Comparison of ENCODE assay signal across 8 cellular contexts in genomic region chr12:76083246-76083735, GRCh38. TPM values are rescaled to one million over a fixed set of nuclear protein-coding genes. Genes with fewer than 3 reads are reported as not detected.
A peak's percentile ranks its signal among the peaks of the same experiment; 100 is the strongest.
DNase-seq lines count a peak whose midpoint lies in the region; ATAC-seq and TF ChIP-seq lines count a peak whose summit lies in the region.

No MANE protein-coding gene starts in this region.

- peaks cover 39% of the 10 kb centered on the region for H3K4me1 Mint-ChIP-seq in nephron progenitor cell

- no peaks in the 10 kb centered on the region for H3K36me3 ChIP-seq in BJ (ENCODE audit: control insufficient read depth, insufficient read depth, low read length)
- H3K36me3 ChIP-seq in MG63 = peaks cover 58% of the 10 kb centered on the region

- no peak for DNase-seq in BJ (ENCODE audit: low read depth)
- no peak for DNase-seq in MG63
- DNase-seq in dorsolateral prefrontal cortex = no peak
- DNase-seq in nephron progenitor cell = no peak
- DNase-seq in central memory CD4-positive, alpha-beta T cell = no peak
- DNase-seq in NCI-H1694 (lab: John Stamatoyannopoulos, UW) = no peak
- no peak for DNase-seq in AG08395 (ENCODE audit: low spot score)

- peak overlapping the region in 48 of 59 donors; percentile 85 to 99 (median 98) for H3K27ac ChIP-seq in dorsolateral prefrontal cortex

- H3K36me3 Mint-ChIP-seq in nephron progenitor cell (ENCODE audit: low read depth) = peaks cover 39% of the 10 kb centered on the region

- H3K4me3 ChIP-seq in BJ (ENCODE audit: low read depth, low read length) (peak overlapping the region; percentile 89), MG63 (peak overlapping the region; percentile 91), dorsolateral prefrontal cortex (peak overlapping the region; percentile 57 to 99 (median 90))

- H3K9me3 Mint-ChIP-seq in nephron progenitor cell = peaks cover 32% of the 10 kb centered on the region

- TF ChIP-seq CTCF in BJ (IDR thresholded peaks at IDR 0.05; ENCODE audit: insufficient read depth, low read depth, low read length) = no peak
- TF ChIP-seq CTCF in dorsolateral prefrontal cortex (IDR thresholded peaks at IDR 0.05 in 54 of 56, conservative IDR thresholded peaks at IDR 0.05 in 2 of 56; ENCODE audit: low read depth in 1 of 56, partially characterized antibody in 56 of 56) = no peak
- TF ChIP-seq CTCF in nephron progenitor cell (IDR thresholded peaks at IDR 0.05) = no peak

- peak overlapping the region; percentile 99 for H3K27ac Mint-ChIP-seq in nephron progenitor cell

- H3K27me3 Mint-ChIP-seq in nephron progenitor cell (ENCODE audit: low read depth, poor library complexity) = no peaks in the 10 kb centered on the region

- no peak for ATAC-seq in GM18867 (IDR thresholded peaks at IDR 0.05; ENCODE audit: unreplicated experiment)

- H3K9me3 ChIP-seq in MG63 = peaks cover 18% of the 10 kb centered on the region

- intact Hi-C loops in dorsolateral prefrontal cortex (cut with DNase I) = loop anchor here (5.0 to 10.0 kb wide), 2 partner anchors 46 to 72 kb away; no protein-coding TSS in a partner anchor

- peak overlapping the region; percentile 96 for H3K4me3 Mint-ChIP-seq in nephron progenitor cell

- POLR2A ChIA-PET in BJ (lab: Charles Lee) = interaction anchor here (0.6 kb wide), 3 partner anchors 26 to 626 kb away, joined by 3 to 6 read pairs (median 4); partner anchors contain the start of gene BBS10

- CTCF ChIA-PET in BJ (lab: Yijun Ruan, JAX) = interaction anchor here (0.6 kb wide), 1 partner anchor 17 kb away, joined by 4 read pairs; no protein-coding TSS in a partner anchor

- H3K27me3 ChIP-seq in BJ (ENCODE audit: control insufficient read depth, insufficient read depth, low read length) = no peaks in the 10 kb centered on the region
- no peaks in the 10 kb centered on the region for H3K27me3 ChIP-seq in MG63
- no peaks in the 10 kb centered on the region for H3K27me3 ChIP-seq in dorsolateral prefrontal cortex

RNA-seq across cellular contexts. Expression of gene NAP1L1, which starts 1.2 kb away (rescaled TPM):
- 111 and 245 TPM in 2 replicates for polyA plus RNA-seq in BJ (2011; rRNA removed)
- polyA minus RNA-seq in BJ (2011; rRNA and poly(A)+ RNA removed) = 39.7 and 57.9 TPM in 2 replicates
- total RNA-seq in MG63 (2014; rRNA removed; shearing (Covaris generic); ENCODE audit: low replicate concordance) = 645 and 1,086 TPM in 2 replicates
- total RNA-seq in dorsolateral prefrontal cortex = 100 to 1,000 TPM; 291 to 450 (median 373) TPM

RNA-seq across cellular contexts. Expression of gene PHLDA1, which starts 51.7 kb away (rescaled TPM):
- polyA plus RNA-seq in BJ (2011; rRNA removed) = 8.1 and 12.1 TPM in 2 replicates
- polyA minus RNA-seq in BJ (2011; rRNA and poly(A)+ RNA removed) = 13.5 and 13.7 TPM in 2 replicates
- total RNA-seq in MG63 (2014; rRNA removed; shearing (Covaris generic); ENCODE audit: low replicate concordance) = 13.5 and 13.8 TPM in 2 replicates
- total RNA-seq in dorsolateral prefrontal cortex = 10 to 100 TPM in 119 of 120 experiments, 1 to 10 TPM in 1; 9.0 to 26.9 (median 17.8) TPM
